Comparison of ENCODE assay signal across 17 cellular contexts in the genomic region with DNA sequence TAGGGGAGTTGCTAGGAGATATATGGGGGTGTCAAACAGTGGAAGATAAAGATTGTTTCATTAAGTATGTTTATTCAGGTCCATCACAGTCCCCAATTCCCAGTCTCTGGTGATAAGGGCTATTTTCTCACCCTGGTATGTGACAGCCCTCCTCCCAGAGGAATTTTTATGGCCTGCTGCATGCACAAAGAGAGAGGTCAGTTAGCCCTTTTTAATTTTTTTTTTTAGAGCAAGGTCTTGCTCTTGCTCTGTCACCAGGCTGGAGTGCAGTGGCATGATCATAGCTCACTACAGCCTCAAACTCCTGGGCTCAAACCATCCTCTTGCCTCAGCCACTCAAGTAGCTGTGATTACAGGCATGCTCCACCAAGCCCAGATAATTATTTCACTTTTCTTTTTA. TPM values are rescaled to one million over a fixed set of nuclear protein-coding genes. Genes with fewer than 3 reads are reported as not detected.
DNase-seq lines count a peak whose midpoint lies in the region; ATAC-seq, FAIRE-seq and TF ChIP-seq lines count a peak whose summit lies in the region.
"Had no signal": no experiment of that assay in that cellular context is flagged by ENCODE, and none has a peak within 500 bp of the region (broad histone marks: within the 10 kb centered on the region; RNA-seq: fewer than 3 reads in every experiment).

No MANE protein-coding gene starts in this region.

- H3K4me1 ChIP-seq in ectodermal cell (ENCODE audit: control insufficient read depth, insufficient read depth, low read length) (no peaks in the 10 kb centered on the region), stomach (peaks cover 0 to 3% (median 0%) of the 10 kb centered on the region in 4 donors)

- peaks cover 48% of the 10 kb centered on the region for H3K4me1 Mint-ChIP-seq in CD4-positive, alpha-beta T cell (ENCODE audit: low read depth)
- H3K4me1 Mint-ChIP-seq in mesothelial cell of epicardium, result peaks cover 19% of the 10 kb centered on the region

- no peak for FAIRE-seq in frontal cortex (lab: Jason Lieb, UNC)
- FAIRE-seq: GM12891 had no signal

- no peak for DNase-seq in CD4-positive, alpha-beta T cell
- DNase-seq in LoVo (ENCODE audit: low spot score) (peak; percentile 24), mesothelial cell of epicardium (ENCODE audit: low spot score in 2 of 2, unreplicated experiment in 2 of 2) (no peak), frontal cortex (ENCODE audit: low spot score in 2 of 2) (no peak), AG08395 (ENCODE audit: low spot score) (no peak), stomach (no peak)
- DNase-seq: activated CD8-positive, alpha-beta T cell treated with anti-CD3 and anti-CD28 coated beads, Interleukin-2, amount 10 ng/mL, durations not matched to agents 7 days and 5 days; activated T-cell treated with anti-CD3 and anti-CD28 coated beads, Interleukin-2, amount 50 U/mL, for 72 hours; GDM1; MV-4-11; NCI-H2029 treated with DMSO at 0.1 percent for 48 hours; NCI-H510A treated with DMSO at 0.1 percent for 48 hours; stimulated activated CD4-positive, alpha-beta T cell treated with anti-CD3 and anti-CD28 coated beads, Interleukin-15, amount 100 ng/mL, for 24 hours had no signal

- no peak for TF ChIP-seq CTCF in CD4-positive, alpha-beta T cell (IDR thresholded peaks at IDR 0.05)
- TF ChIP-seq CTCF in mesothelial cell of epicardium (IDR thresholded peaks at IDR 0.05; ENCODE audit: unreplicated experiment) (no peak), stomach (IDR thresholded peaks at IDR 0.05) (no peak)

- H3K36me3 ChIP-seq in ectodermal cell (ENCODE audit: control insufficient read depth, insufficient read depth, low read length) (no peaks in the 10 kb centered on the region), stomach (no peaks in the 10 kb centered on the region)

- H3K27me3 ChIP-seq in CD4-positive, alpha-beta T cell (ENCODE audit: control insufficient read depth, insufficient read depth, low read length), result no peaks in the 10 kb centered on the region
- H3K27me3 ChIP-seq in ectodermal cell (ENCODE audit: control insufficient read depth, insufficient read depth, low read length, poor library complexity, severe bottlenecking) (no peaks in the 10 kb centered on the region), stomach (no peaks in the 10 kb centered on the region)

- no peak for TF ChIP-seq POLR2A in stomach (IDR thresholded peaks at IDR 0.05)

- peaks cover 9% of the 10 kb centered on the region for H3K9me3 Mint-ChIP-seq in CD4-positive, alpha-beta T cell
- H3K9me3 Mint-ChIP-seq in mesothelial cell of epicardium, result peaks cover 3% of the 10 kb centered on the region

- TF ChIP-seq EP300 in stomach (IDR thresholded peaks at IDR 0.05), result no peak

- no peak overlapping the region for H3K27ac ChIP-seq in CD4-positive, alpha-beta T cell (ENCODE audit: low read depth, low read length)
- H3K27ac ChIP-seq in ectodermal cell (ENCODE audit: insufficient read depth, low read depth, low read length, poor library complexity, severe bottlenecking) (peak overlapping the region; percentile 55), stomach (no peak overlapping the region)
- H3K27ac ChIP-seq: SK-N-MC had no signal

- CTCF ChIA-PET in CD4-positive, alpha-beta T cell (lab: Charles Lee), result no interaction called here

- no peaks in the 10 kb centered on the region for H3K27me3 Mint-ChIP-seq in CD4-positive, alpha-beta T cell
- no peaks in the 10 kb centered on the region for H3K27me3 Mint-ChIP-seq in mesothelial cell of epicardium (ENCODE audit: low read depth)

- no peak overlapping the region for H3K4me3 Mint-ChIP-seq in CD4-positive, alpha-beta T cell
- no peak overlapping the region for H3K4me3 Mint-ChIP-seq in mesothelial cell of epicardium
- H3K4me3 Mint-ChIP-seq: activated CD8-positive, alpha-beta T cell treated with anti-CD3 and anti-CD28 coated beads, Interleukin-2, amount 10 ng/mL, durations not matched to agents 7 days and 5 days; activated T-cell treated with anti-CD3 and anti-CD28 coated beads, Interleukin-2, amount 50 U/mL, for 72 hours had no signal

- POLR2A ChIA-PET in CD4-positive, alpha-beta T cell (lab: Charles Lee), result interaction anchor here (0.9 to 1.5 kb wide), 2 partner anchors 53 to 57 kb away, joined by 3 to 4 read pairs; a partner anchor contains a TSS

- peak overlapping the region; percentile 61 for H3K27ac Mint-ChIP-seq in CD4-positive, alpha-beta T cell
- H3K27ac Mint-ChIP-seq in mesothelial cell of epicardium, result peak overlapping the region; percentile 72
- H3K27ac Mint-ChIP-seq: activated CD8-positive, alpha-beta T cell treated with anti-CD3 and anti-CD28 coated beads, Interleukin-2, amount 10 ng/mL, durations not matched to agents 7 days and 5 days; activated T-cell treated with anti-CD3 and anti-CD28 coated beads, Interleukin-2, amount 50 U/mL, for 72 hours had no signal

- intact Hi-C loops in CD4-positive, alpha-beta T cell (cut with DNase I, micrococcal nuclease), result no loop called here
- intact Hi-C loops in stomach (cut with DNase I; ENCODE audit: low total_unique reads), result no loop called here

- peaks cover 35% of the 10 kb centered on the region for H3K36me3 Mint-ChIP-seq in CD4-positive, alpha-beta T cell (ENCODE audit: low read depth)
- no peaks in the 10 kb centered on the region for H3K36me3 Mint-ChIP-seq in mesothelial cell of epicardium

- no peak for ATAC-seq in CD4-positive, alpha-beta T cell (ENCODE audit: poor library complexity)
- no peak for ATAC-seq in GM19452 (IDR thresholded peaks at IDR 0.05; ENCODE audit: unreplicated experiment)
- ATAC-seq: activated CD8-positive, alpha-beta T cell treated with anti-CD3 and anti-CD28 coated beads, Interleukin-2, amount 10 ng/mL, durations not matched to agents 7 days and 5 days; activated T-cell treated with anti-CD3 and anti-CD28 coated beads, Interleukin-2, amount 50 U/mL, for 72 hours had no signal

- peaks cover 9% of the 10 kb centered on the region for H3K9me3 ChIP-seq in CD4-positive, alpha-beta T cell (ENCODE audit: control insufficient read depth, low read length)
- H3K9me3 ChIP-seq in ectodermal cell (ENCODE audit: control insufficient read depth, low read length) (no peaks in the 10 kb centered on the region), stomach (no peaks in the 10 kb centered on the region)

- H3K4me3 ChIP-seq in ectodermal cell (ENCODE audit: insufficient read depth, low read depth, low read length) (no peak overlapping the region), stomach (no peak overlapping the region)
- H3K4me3 ChIP-seq: SK-N-MC had no signal

RNA-seq across cellular contexts. Expression of a gene that starts 53.6 kb away (rescaled TPM):
- 10 to 100 TPM; 82.9 to 86.9 TPM for total RNA-seq in CD4-positive, alpha-beta T cell
- 13.1 TPM for polyA plus RNA-seq in ectodermal cell (2013, experiment 1 of 4)
- 11.9 TPM for polyA plus RNA-seq in ectodermal cell (2013, experiment 2 of 4)
- polyA plus RNA-seq in ectodermal cell (2013, experiment 3 of 4), result 11.5 TPM
- polyA plus RNA-seq in ectodermal cell (2013, experiment 4 of 4), result 14.9 TPM
- 50.5 to 50.9 TPM (median 50.6 TPM) in 3 replicates for total RNA-seq in mesothelial cell of epicardium
- 14.3 TPM for total RNA-seq in frontal cortex
- total RNA-seq in stomach, result 10 to 100 TPM in 4 of 5 donors, 1 to 10 TPM in 1; 4.5 to 59.7 (median 45.5) TPM
- polyA plus RNA-seq in stomach, result 10 to 100 TPM; 22.2 to 31.2 (median 29.5) TPM
